In genomic region chr15:66882251-66883020, GRCh38 we compare ENCODE assay signal across 9 cellular contexts.
A peak's percentile ranks its signal among the peaks of the same experiment; 100 is the strongest.
DNase-seq lines count a peak whose midpoint lies in the region; ATAC-seq and TF ChIP-seq lines count a peak whose summit lies in the region.
"Had no signal": no experiment of that assay in that cellular context is flagged by ENCODE, and none has a peak within 500 bp of the region (broad histone marks: within the 10 kb centered on the region; RNA-seq: fewer than 3 reads in every experiment).

No MANE protein-coding gene starts in this region.

- H3K9me3 ChIP-seq in lower lobe of right lung (no peaks in the 10 kb centered on the region), vagina (no peaks in the 10 kb centered on the region)
- H3K9me3 ChIP-seq: mucosa of descending colon had no signal

- TF ChIP-seq POLR2A in vagina (IDR thresholded peaks at IDR 0.05) = no peak

- TF ChIP-seq CTCF in coronary artery (IDR thresholded peaks at IDR 0.05) (no peak), lower lobe of right lung (IDR thresholded peaks at IDR 0.05) (no peak), vagina (IDR thresholded peaks at IDR 0.05) (no peak)

- H3K4me1 ChIP-seq in lower lobe of right lung (peaks cover 30% of the 10 kb centered on the region), vagina (peaks cover 27% of the 10 kb centered on the region)

- H3K27ac ChIP-seq in coronary artery = peak overlapping the region; percentile 53 to 88
- peak overlapping the region; percentile 48 for H3K27ac ChIP-seq in lower lobe of right lung
- H3K27ac ChIP-seq in vagina = peak overlapping the region; percentile 74

- intact Hi-C loops in lower lobe of right lung (cut with DNase I) (no loop called here), vagina (cut with DNase I) (no loop called here)

- H3K4me3 ChIP-seq in coronary artery (no peak overlapping the region), lower lobe of right lung (no peak overlapping the region), vagina (no peak overlapping the region)
- H3K4me3 ChIP-seq: mucosa of descending colon had no signal

- no peaks in the 10 kb centered on the region for H3K36me3 ChIP-seq in lower lobe of right lung
- no peaks in the 10 kb centered on the region for H3K36me3 ChIP-seq in vagina

- H3K27me3 ChIP-seq in lower lobe of right lung (ENCODE audit: low read depth) (no peaks in the 10 kb centered on the region), vagina (no peaks in the 10 kb centered on the region)

- DNase-seq in M059J (ENCODE audit: low read depth) (peak; percentile 94), coronary artery (ENCODE audit: low spot score) (peak; percentile 85), lower lobe of right lung (no peak), vagina (ENCODE audit: extremely low spot score in 2 of 2) (peak; percentile 16 to 86)
- DNase-seq in stimulated activated naive CD4-positive, alpha-beta T cell (lab: John Stamatoyannopoulos, UW) = no peak
- DNase-seq: activated CD4-positive, alpha-beta T cell treated with anti-CD3 and anti-CD28 coated beads for 4 hours had no signal

- ATAC-seq in lower lobe of right lung (no peak), HG03139 (IDR thresholded peaks at IDR 0.05; ENCODE audit: unreplicated experiment) (no peak), GM21515 (IDR thresholded peaks at IDR 0.05; ENCODE audit: unreplicated experiment) (no peak)

Comparison
In these comparisons a context has a peak if more than half of its experiments do, and no peak if none do; other contexts are left out.
1. DNase-seq: peak in M059J (single experiment), coronary artery (single experiment) and vagina (2 of 2); none in lower lobe of right lung (single experiment) and stimulated activated naive CD4-positive, alpha-beta T cell (0 of 6).
2. Peak in every context shown above with its lines, with median percentiles within 50 percentile points of each other: H3K27ac ChIP-seq.